8 cellular contexts compared by ENCODE assay signal in genomic region chr2:111493720-111494078, GRCh38.
A peak's percentile ranks its signal among the peaks of the same experiment; 100 is the strongest.
DNase-seq lines count a peak whose midpoint lies in the region; ATAC-seq, FAIRE-seq and TF ChIP-seq lines count a peak whose summit lies in the region.
"Not testable (repeated sequence)": the region's sequence is repeated elsewhere in the genome, so short reads cannot be mapped to it uniquely, and the experiment has no call there.

No MANE protein-coding gene starts in this region.

- peak; percentile 1 for DNase-seq in AG08395 (ENCODE audit: low spot score)
- DNase-seq in HT-29 (ENCODE audit: low spot score), result peak; percentile 12
- peak in 3 of 4 experiments; percentile 6 to 23 (median 15) for DNase-seq in K562 (ENCODE audit: extremely low read depth in 1 of 4, low spot score in 3 of 4)
- not testable (repeated sequence) for DNase-seq in left ventricle myocardium superior; skeletal muscle cell (ENCODE audit: low read depth)

- H4K20me1 ChIP-seq in K562 (replicated peaks; ENCODE audit: control insufficient read depth, insufficient read depth, low read length), result not testable (repeated sequence)

- in situ Hi-C loops in K562 (cut with MboI), result not testable (repeated sequence)

- not testable (repeated sequence) for H2AFZ ChIP-seq in K562 (ENCODE audit: low read depth, low read length)

- TF ChIP-seq RAD21 in K562 (CRISPR knock-in tag; conservative IDR thresholded peaks at IDR 0.05 in 1 of 2, IDR thresholded peaks at IDR 0.05 in 1 of 2), result not testable (repeated sequence)

- ATAC-seq in GM18909 (IDR thresholded peaks at IDR 0.05; ENCODE audit: poor library complexity, unreplicated experiment) (peak; percentile 84), HG02642 (IDR thresholded peaks at IDR 0.05; ENCODE audit: poor library complexity, unreplicated experiment) (peak; percentile 76), K562 (peak; percentile 46), left ventricle myocardium superior (peak; percentile 24)

- H3K27ac ChIP-seq in K562 (ENCODE audit: extremely low read depth, low read depth, low read length), result peak overlapping the region; percentile 93

- not testable (repeated sequence) for H3K9me1 ChIP-seq in K562 (ENCODE audit: control insufficient read depth, insufficient read depth, low read length)

- not testable (repeated sequence) for H3K36me3 ChIP-seq in K562 (ENCODE audit: control insufficient read depth, insufficient read depth, low read length)

- not testable (repeated sequence) for H3K27me3 ChIP-seq in K562 (ENCODE audit: control insufficient read depth in 2 of 2, insufficient read depth in 2 of 2, low read length in 2 of 2)

- H3K9ac ChIP-seq in K562 (ENCODE audit: insufficient read depth in 1 of 2, low read depth in 2 of 2, low read length in 2 of 2), result peak overlapping the region; percentile 83 to 91

- FAIRE-seq in K562 (lab: Jason Lieb, UNC), result peak; percentile 26

- peak overlapping the region; percentile 64 for H3K4me3 ChIP-seq in WI38 (ENCODE audit: low read depth, low read length)
- peak overlapping the region; percentile 56 for H3K4me3 ChIP-seq in K562
- H3K4me3 ChIP-seq in skeletal muscle cell (ENCODE audit: low read depth, low read length), result peak overlapping the region; percentile 47

- H3K4me2 ChIP-seq in K562 (ENCODE audit: insufficient read depth, low read length), result peak overlapping the region; percentile 84

- intact Hi-C loops in K562 (cut with micrococcal nuclease); left ventricle myocardium superior (cut with micrococcal nuclease): not testable (repeated sequence)

- not testable (repeated sequence) for BruUV-seq in K562 (replicated peaks; lab: Mats Ljungman, UMichigan)

- H3K4me1 ChIP-seq in K562 (replicated peaks in 1 of 2; ENCODE audit: control insufficient read depth in 2 of 2, insufficient read depth in 2 of 2, low read length in 2 of 2), result not testable (repeated sequence)

- peaks cover 44% of the 10 kb centered on the region for H3K79me2 ChIP-seq in K562 (ENCODE audit: control insufficient read depth, insufficient read depth, low read length)

- 0% methylated on average over 5 of the region's 5 CpGs for WGBS in K562 (ENCODE audit: insufficient coverage, low coverage, missing lambda C conversion rate)

- POLR2A ChIA-PET in K562 (lab: Yijun Ruan, JAX), result not testable (repeated sequence)

- CTCF ChIA-PET in K562 (lab: Yijun Ruan, JAX; ENCODE audit: low intra/inter-chr PET ratio), result not testable (repeated sequence)

- not testable (repeated sequence) for TF ChIP-seq CTCF in WI38 (IDR thresholded peaks at IDR 0.05; ENCODE audit: low read depth, low read length); K562 (IDR thresholded peaks at IDR 0.05 in 2 of 3, conservative IDR thresholded peaks at IDR 0.05 in 1 of 3; ENCODE audit: insufficient read depth in 2 of 3, low read depth in 1 of 3, low read length in 3 of 3)

- peak; percentile 65 for TF ChIP-seq POLR2A in K562 (conservative IDR thresholded peaks at IDR 0.05)

- not testable (repeated sequence) for H3K9me3 ChIP-seq in K562 (replicated peaks; ENCODE audit: control insufficient read depth, insufficient read depth, low read depth, low read length)

- not testable (repeated sequence) for TF ChIP-seq EP300 in K562 (IDR thresholded peaks at IDR 0.05; ENCODE audit: low read length)

TF ChIP-seq in K562, 482 proteins besides CTCF, POLR2A, EP300 and RAD21:
- peak; percentile 44 for TF ChIP-seq C11orf30 (IDR thresholded peaks at IDR 0.05; ENCODE audit: low read depth)
- TF ChIP-seq ZNF316 (IDR thresholded peaks at IDR 0.05), result peak; percentile 56
- TF ChIP-seq SUPT5H (IDR thresholded peaks at IDR 0.05), result 0 out of 2 replicates have a peak, but pooled peaks have one; percentile 50
- peak; percentile 47; the same call in 1 of the 2 replicates for TF ChIP-seq NFRKB (IDR thresholded peaks at IDR 0.05; ENCODE audit: low read depth)
- TF ChIP-seq MAFG (tag; conservative IDR thresholded peaks at IDR 0.05), result peak; percentile 44; the same call in 1 of the 2 replicates

Comparison
In these comparisons a context has a peak if more than half of its experiments do, and no peak if none do; other contexts are left out.
1. ATAC-seq: peak in every context shown above with its lines; median percentile 84 in GM18909; 76 in HG02642; 46 in K562; 24 in left ventricle myocardium superior.